ENCODE assay signal across 8 cellular contexts in genomic region chr10:60434418-60435046, GRCh38. TPM values are rescaled to one million over a fixed set of nuclear protein-coding genes. Genes with fewer than 3 reads are reported as not detected.
A peak's percentile ranks its signal among the peaks of the same experiment; 100 is the strongest.
DNase-seq lines count a peak whose midpoint lies in the region; ATAC-seq and TF ChIP-seq lines count a peak whose summit lies in the region.

No MANE protein-coding gene starts in this region.

- no peak overlapping the region for H4K5ac ChIP-seq in IMR-90 (ENCODE audit: low read depth, low read length)

- H4K91ac ChIP-seq in IMR-90 (ENCODE audit: insufficient read depth, low read depth, low read length): no peak overlapping the region

- no TSS peak for BruUV-seq in IMR-90 (replicated peaks; lab: Mats Ljungman, UMichigan)

- intact Hi-C loops in activated CD4-positive, alpha-beta T cell treated with anti-CD3 and anti-CD28 coated beads for 36 hours (cut with DNase I, micrococcal nuclease): loop anchor here (1.0 to 5.0 kb wide), 10 partner anchors 196 to 808 kb away; no protein-coding TSS in a partner anchor
- intact Hi-C loops in activated CD4-positive, alpha-beta T cell treated with anti-CD3 and anti-CD28 coated beads, Interleukin-2, amount 10 ng/mL, durations not matched to agents 24 days and 14 days (cut with micrococcal nuclease): loop anchor here (1.0 to 10.0 kb wide), 4 partner anchors 200 to 808 kb away; no protein-coding TSS in a partner anchor
- intact Hi-C loops in IMR-90 (cut with micrococcal nuclease): loop anchor here (1.0 to 2.0 kb wide), 6 partner anchors 196 to 808 kb away; no protein-coding TSS in a partner anchor

- H3K36me3 Mint-ChIP-seq in activated CD4-positive, alpha-beta T cell treated with anti-CD3 and anti-CD28 coated beads for 36 hours (ENCODE audit: low read depth): no peaks in the 10 kb centered on the region
- no peaks in the 10 kb centered on the region for H3K36me3 Mint-ChIP-seq in activated CD4-positive, alpha-beta T cell treated with anti-CD3 and anti-CD28 coated beads, Interleukin-2, amount 10 ng/mL, durations not matched to agents 24 days and 14 days (ENCODE audit: low read depth)
- H3K36me3 Mint-ChIP-seq in osteocyte (ENCODE audit: unreplicated experiment): no peaks in the 10 kb centered on the region

- H2BK120ac ChIP-seq in IMR-90 (ENCODE audit: low read depth, low read length): no peak overlapping the region

- no peaks in the 10 kb centered on the region for H3K27me3 Mint-ChIP-seq in activated CD4-positive, alpha-beta T cell treated with anti-CD3 and anti-CD28 coated beads for 36 hours
- H3K27me3 Mint-ChIP-seq in activated CD4-positive, alpha-beta T cell treated with anti-CD3 and anti-CD28 coated beads, Interleukin-2, amount 10 ng/mL, durations not matched to agents 24 days and 14 days: no peaks in the 10 kb centered on the region
- no peaks in the 10 kb centered on the region for H3K27me3 Mint-ChIP-seq in osteocyte (ENCODE audit: unreplicated experiment)

- H3K4me1 ChIP-seq in IMR-90 (ENCODE audit: control insufficient read depth, insufficient read depth, low read length): peaks cover 7% of the 10 kb centered on the region

- no peak overlapping the region for H3K27ac Mint-ChIP-seq in activated CD4-positive, alpha-beta T cell treated with anti-CD3 and anti-CD28 coated beads for 36 hours
- H3K27ac Mint-ChIP-seq in activated CD4-positive, alpha-beta T cell treated with anti-CD3 and anti-CD28 coated beads, Interleukin-2, amount 10 ng/mL, durations not matched to agents 24 days and 14 days: no peak overlapping the region
- no peak overlapping the region for H3K27ac Mint-ChIP-seq in osteocyte (ENCODE audit: unreplicated experiment)

- no peak for ATAC-seq in activated CD4-positive, alpha-beta T cell treated with anti-CD3 and anti-CD28 coated beads for 36 hours
- peak; percentile 58 for ATAC-seq in IMR-90 (ENCODE audit: low read depth)

- no peaks in the 10 kb centered on the region for H4K20me1 ChIP-seq in IMR-90 (ENCODE audit: insufficient read depth, low read length)

- H3K4ac ChIP-seq in IMR-90 (ENCODE audit: low read depth, low read length): no peak overlapping the region

- TF ChIP-seq CTCF in IMR-90 (conservative IDR thresholded peaks at IDR 0.05; ENCODE audit: low read depth, low read length): peak; percentile 87
- TF ChIP-seq CTCF in fibroblast of pulmonary artery (IDR thresholded peaks at IDR 0.05; ENCODE audit: low read length, missing control alignments): peak; percentile 64
- peak; percentile 83 for TF ChIP-seq CTCF in osteocyte (IDR thresholded peaks at IDR 0.05)

- no peak overlapping the region for H3K18ac ChIP-seq in IMR-90 (ENCODE audit: low read depth, low read length)

- H3K79me1 ChIP-seq in IMR-90 (ENCODE audit: low read depth in 1 of 2, low read length in 2 of 2): no peaks in the 10 kb centered on the region

- H3K4me2 ChIP-seq in IMR-90 (ENCODE audit: low read depth, low read length): no peak overlapping the region

- POLR2A ChIA-PET in activated CD4-positive, alpha-beta T cell treated with anti-CD3 and anti-CD28 coated beads for 36 hours (lab: Charles Lee): no interaction called here
- POLR2A ChIA-PET in IMR-90 (lab: Charles Lee; ENCODE audit: unreplicated experiment): no interaction called here

- no peaks in the 10 kb centered on the region for H3K9me3 Mint-ChIP-seq in activated CD4-positive, alpha-beta T cell treated with anti-CD3 and anti-CD28 coated beads for 36 hours (ENCODE audit: low read depth)
- no peaks in the 10 kb centered on the region for H3K9me3 Mint-ChIP-seq in activated CD4-positive, alpha-beta T cell treated with anti-CD3 and anti-CD28 coated beads, Interleukin-2, amount 10 ng/mL, durations not matched to agents 24 days and 14 days
- H3K9me3 Mint-ChIP-seq in osteocyte (ENCODE audit: unreplicated experiment): no peaks in the 10 kb centered on the region

- CTCF ChIA-PET in activated CD4-positive, alpha-beta T cell treated with anti-CD3 and anti-CD28 coated beads for 36 hours (lab: Charles Lee): interaction anchor here (1.2 to 1.9 kb wide), 5 partner anchors 193 to 334 kb away, joined by 3 to 15 read pairs (median 6); no protein-coding TSS in a partner anchor
- CTCF ChIA-PET in IMR-90 (lab: Yijun Ruan, JAX): interaction anchor here (0.6 to 1.2 kb wide), 6 partner anchors 193 to 334 kb away, joined by 3 to 4 read pairs (median 3); no protein-coding TSS in a partner anchor

- H2AK9ac ChIP-seq in IMR-90 (replicated peaks; ENCODE audit: low read depth, low read length, poor library complexity): no peak overlapping the region

- H3K4me3 ChIP-seq in IMR-90 (ENCODE audit: insufficient read depth, low read depth, low read length) (no peak overlapping the region), fibroblast of pulmonary artery (replicated peaks; ENCODE audit: low read depth, low read length) (no peak overlapping the region)

- no peak overlapping the region for H3K56ac ChIP-seq in IMR-90 (ENCODE audit: extremely low read depth, insufficient read depth, low read length)

- H2BK20ac ChIP-seq in IMR-90 (ENCODE audit: low read depth, low read length): no peak overlapping the region

- peaks cover 6% of the 10 kb centered on the region for H3K4me1 Mint-ChIP-seq in activated CD4-positive, alpha-beta T cell treated with anti-CD3 and anti-CD28 coated beads for 36 hours
- H3K4me1 Mint-ChIP-seq in activated CD4-positive, alpha-beta T cell treated with anti-CD3 and anti-CD28 coated beads, Interleukin-2, amount 10 ng/mL, durations not matched to agents 24 days and 14 days: peaks cover 2% of the 10 kb centered on the region
- H3K4me1 Mint-ChIP-seq in osteocyte (ENCODE audit: unreplicated experiment): peaks cover 32% of the 10 kb centered on the region

- peak; percentile 97 for TF ChIP-seq RAD21 in IMR-90 (IDR thresholded peaks at IDR 0.05; ENCODE audit: low read length)

- no peak overlapping the region for H2BK15ac ChIP-seq in IMR-90 (ENCODE audit: low read depth, low read length)

- in situ Hi-C loops in IMR-90 (cut with MboI; ENCODE audit: low sequenced_read_pairs): loop anchor here (5.0 to 25.0 kb wide), 3 partner anchors 232 to 797 kb away; no protein-coding TSS in a partner anchor
- in situ Hi-C loops in SK-MEL-5 (cut with HindIII; ENCODE audit: low pct_unique_long_range_greater_than_20kb, low sequenced_read_pairs): no loop called here

- H3K14ac ChIP-seq in IMR-90 (replicated peaks; ENCODE audit: low read depth, low read length): no peak overlapping the region

- H2BK5ac ChIP-seq in IMR-90 (ENCODE audit: low read depth, low read length, poor library complexity, severe bottlenecking): no peak overlapping the region

- TF ChIP-seq POLR2A in IMR-90 (IDR thresholded peaks at IDR 0.05; ENCODE audit: low read depth, low read length): peak; percentile 50; the same call in 1 of the 2 replicates

- dilution Hi-C loops in IMR-90 (cut with HindIII; ENCODE audit: low sequenced_read_pairs, unreplicated experiment): no loop called here

- H4K8ac ChIP-seq in IMR-90 (ENCODE audit: low read depth in 2 of 2, low read length in 2 of 2): no peak overlapping the region

- H3K36me3 ChIP-seq in IMR-90 (ENCODE audit: control insufficient read depth, insufficient read depth, low read length): no peaks in the 10 kb centered on the region

- no CpG with 5 or more reads among the region's 3 CpGs for WGBS in IMR-90 (ENCODE audit: extremely low coverage in 2 of 2, insufficient read length in 1 of 2), 2 experiments

- H3K9ac ChIP-seq in IMR-90 (ENCODE audit: low read depth, low read length): no peak overlapping the region

- no peak overlapping the region for H3K23ac ChIP-seq in IMR-90 (ENCODE audit: low read depth, low read length)

- peaks cover 3% of the 10 kb centered on the region for H3K9me1 ChIP-seq in IMR-90 (ENCODE audit: insufficient read depth, low read length)

- no peaks in the 10 kb centered on the region for H3K9me3 ChIP-seq in IMR-90 (ENCODE audit: control insufficient read depth, insufficient read depth, low read length)

- no peak overlapping the region for H3K27ac ChIP-seq in IMR-90 (ENCODE audit: insufficient read depth, low read length)

- no peak overlapping the region for H2AFZ ChIP-seq in IMR-90 (replicated peaks; ENCODE audit: low read length, poor library complexity)

- H3K4me3 Mint-ChIP-seq in activated CD4-positive, alpha-beta T cell treated with anti-CD3 and anti-CD28 coated beads for 36 hours: no peak overlapping the region
- H3K4me3 Mint-ChIP-seq in activated CD4-positive, alpha-beta T cell treated with anti-CD3 and anti-CD28 coated beads, Interleukin-2, amount 10 ng/mL, durations not matched to agents 24 days and 14 days: no peak overlapping the region
- no peak overlapping the region for H3K4me3 Mint-ChIP-seq in osteocyte (ENCODE audit: unreplicated experiment)

- H3K27me3 ChIP-seq in IMR-90 (ENCODE audit: control insufficient read depth, insufficient read depth, low read length): peaks cover 2% of the 10 kb centered on the region; the same call in 1 of the 2 replicates

- H2AK5ac ChIP-seq in IMR-90 (ENCODE audit: low read depth, low read length): no peak overlapping the region

- peak; percentile 17 for DNase-seq in activated CD4-positive, alpha-beta T cell treated with anti-CD3 and anti-CD28 coated beads for 36 hours
- no peak for DNase-seq in activated CD4-positive, alpha-beta T cell treated with anti-CD3 and anti-CD28 coated beads, Interleukin-2, amount 10 ng/mL, durations not matched to agents 24 days and 14 days
- peak; percentile 74 for DNase-seq in IMR-90
- DNase-seq in SK-MEL-5 (ENCODE audit: low read depth, low spot score): peak; percentile 64
- peak; percentile 83 for DNase-seq in fibroblast of pulmonary artery (ENCODE audit: low read depth)
- DNase-seq in osteocyte (ENCODE audit: extremely low spot score, unreplicated experiment): no peak
- no peak for DNase-seq in ureter (ENCODE audit: low spot score)
- DNase-seq in activated gamma-delta T cell treated with Interleukin-2 at 50 U/mL for 16 hours: no peak

TF ChIP-seq in IMR-90, 13 proteins besides CTCF, POLR2A, EP300 and RAD21:
- no peak for TF ChIP-seq BHLHE40 (IDR thresholded peaks at IDR 0.05; ENCODE audit: low read depth, low read length)
- TF ChIP-seq CHD1 (IDR thresholded peaks at IDR 0.05; ENCODE audit: low read depth, low read length): peak; percentile 76; the same call in 1 of the 2 replicates
- TF ChIP-seq SMC3 (IDR thresholded peaks at IDR 0.05; ENCODE audit: low read depth, low read length): peak; percentile 95
- no peak for TF ChIP-seq FOS (IDR thresholded peaks at IDR 0.05; ENCODE audit: low read depth, low read length)

RNA-seq across cellular contexts. Expression of gene ANK3, which starts 44.9 kb away (rescaled TPM):
- total RNA-seq in activated CD4-positive, alpha-beta T cell treated with anti-CD3 and anti-CD28 coated beads for 36 hours: 10 to 100 TPM; 24.0 to 25.2 TPM
- 22.9 and 23.5 TPM in 2 replicates for total RNA-seq in activated CD4-positive, alpha-beta T cell treated with anti-CD3 and anti-CD28 coated beads, Interleukin-2, amount 10 ng/mL, durations not matched to agents 24 days and 14 days
- total RNA-seq in IMR-90 (2012; rRNA removed): 1.7 and 1.8 TPM in 2 replicates
- 0.55 and 0.63 TPM in 2 replicates for polyA plus RNA-seq in IMR-90 (2012; rRNA removed)
- 0.11 and 0.47 TPM in 2 replicates for polyA plus RNA-seq in IMR-90 (2012; cell fraction: cytosol; rRNA removed)
- polyA plus RNA-seq in IMR-90 (2012; cell fraction: nucleus; rRNA removed; ENCODE audit: low replicate concordance): 0.18 and 1.1 TPM in 2 replicates
- 0.40 and 2.0 TPM in 2 replicates for total RNA-seq in SK-MEL-5 (2014; rRNA removed; shearing (Covaris generic))
- polyA plus RNA-seq in SK-MEL-5 (2015; cell fraction: cytosol; rRNA removed): 2.3 and 3.5 TPM in 2 replicates
- 9.2 and 11.7 TPM in 2 replicates for polyA plus RNA-seq in SK-MEL-5 (2015; cell fraction: nucleus; rRNA removed)
- total RNA-seq in osteocyte: 21.2 and 22.0 TPM in 2 replicates
- 86.0 TPM for total RNA-seq in ureter

Comparison
In these comparisons a context has a peak if more than half of its experiments do, and no peak if none do; other contexts are left out.
1. DNase-seq: peak in activated CD4-positive, alpha-beta T cell treated with anti-CD3 and anti-CD28 coated beads for 36 hours (single experiment), IMR-90 (single experiment), SK-MEL-5 (single experiment) and fibroblast of pulmonary artery (single experiment); none in activated CD4-positive, alpha-beta T cell treated with anti-CD3 and anti-CD28 coated beads, Interleukin-2, amount 10 ng/mL, durations not matched to agents 24 days and 14 days (single experiment), osteocyte (single experiment), ureter (single experiment) and activated gamma-delta T cell treated with Interleukin-2 at 50 U/mL for 16 hours (single experiment).
2. Peak in every context shown above with its lines, with median percentiles within 50 percentile points of each other: CTCF ChIP-seq.